ENCODE assay signal across 17 cellular contexts in genomic region chr13:98525452-98525851, GRCh38. TPM values are rescaled to one million over a fixed set of nuclear protein-coding genes. Genes with fewer than 3 reads are reported as not detected.
DNase-seq lines count a peak whose midpoint lies in the region; ATAC-seq and TF ChIP-seq lines count a peak whose summit lies in the region.
"Had no signal": no experiment of that assay in that cellular context is flagged by ENCODE, and none has a peak within 500 bp of the region (broad histone marks: within the 10 kb centered on the region; RNA-seq: fewer than 3 reads in every experiment).

No MANE protein-coding gene starts in this region.

- H3K27me3 ChIP-seq in iPS-15b (ENCODE audit: control insufficient read depth, insufficient read depth, low read length), result no peaks in the 10 kb centered on the region
- no peaks in the 10 kb centered on the region for H3K27me3 ChIP-seq in suprapubic skin

- H3K4me3 Mint-ChIP-seq in activated T-cell treated with anti-CD3 and anti-CD28 coated beads, Interleukin-2, amount 50 U/mL, for 4 hours, result no peak overlapping the region
- H3K4me3 Mint-ChIP-seq: natural killer cell had no signal

- peak; percentile 17 for DNase-seq in activated T-cell treated with anti-CD3 and anti-CD28 coated beads, Interleukin-2, amount 50 U/mL, for 48 hours
- no peak for DNase-seq in activated T-cell treated with anti-CD3 and anti-CD28 coated beads, Interleukin-2, amount 50 U/mL, for 4 hours
- DNase-seq in RWPE1 (ENCODE audit: low spot score), result no peak
- no peak for DNase-seq in suprapubic skin (ENCODE audit: low spot score in 2 of 2)
- DNase-seq in midbrain (lab: John Stamatoyannopoulos, UW), result no peak
- DNase-seq: activated CD4-positive, alpha-beta T cell treated with anti-CD3 and anti-CD28 coated beads, Interleukin-2, amount 50 U/mL, for 4 hours; activated naive CD4-positive, alpha-beta T cell treated with anti-CD3 and anti-CD28 coated beads, Interleukin-2, amount 50 U/mL, for 16 hours; activated T-cell treated with anti-CD3 and anti-CD28 coated beads for 4 hours; DND-41; natural killer cell; NCI-H1092 treated with DMSO at 0.1 percent for 48 hours; NCI-H2081; stimulated activated CD4-positive, alpha-beta T cell treated with anti-CD3 and anti-CD28 coated beads, Interleukin-2, amount 100 ng/mL, for 24 hours had no signal

- TF ChIP-seq CTCF in RWPE1 (conservative IDR thresholded peaks at IDR 0.05; ENCODE audit: low read depth) (no peak), suprapubic skin (IDR thresholded peaks at IDR 0.05) (no peak)

- H3K36me3 ChIP-seq in iPS-15b (ENCODE audit: control insufficient read depth, insufficient read depth, low read length) (peaks cover 7% of the 10 kb centered on the region), suprapubic skin (no peaks in the 10 kb centered on the region)

- TF ChIP-seq EP300 in suprapubic skin (IDR thresholded peaks at IDR 0.05), result no peak

- H3K4me1 ChIP-seq in iPS-15b (ENCODE audit: control insufficient read depth, insufficient read depth, low read length) (peaks cover 28% of the 10 kb centered on the region), suprapubic skin (peaks cover 89% of the 10 kb centered on the region)

- no peaks in the 10 kb centered on the region for H3K9me3 Mint-ChIP-seq in activated T-cell treated with anti-CD3 and anti-CD28 coated beads, Interleukin-2, amount 50 U/mL, for 4 hours
- H3K9me3 Mint-ChIP-seq: natural killer cell had no signal

- H3K9me3 ChIP-seq in iPS-15b (ENCODE audit: control insufficient read depth, insufficient read depth, low read length) (no peaks in the 10 kb centered on the region), suprapubic skin (no peaks in the 10 kb centered on the region)

- peaks cover 9% of the 10 kb centered on the region for H3K36me3 Mint-ChIP-seq in activated T-cell treated with anti-CD3 and anti-CD28 coated beads, Interleukin-2, amount 50 U/mL, for 4 hours (ENCODE audit: insufficient read depth)
- H3K36me3 Mint-ChIP-seq: natural killer cell had no signal

- no peak for ATAC-seq in activated T-cell treated with anti-CD3 and anti-CD28 coated beads, Interleukin-2, amount 50 U/mL, for 4 hours
- ATAC-seq in GM19455 (IDR thresholded peaks at IDR 0.05; ENCODE audit: unreplicated experiment) (no peak), HG02759 (IDR thresholded peaks at IDR 0.05; ENCODE audit: unreplicated experiment) (no peak)
- ATAC-seq: natural killer cell had no signal

- H3K9ac ChIP-seq in iPS-15b (ENCODE audit: low read depth, low read length), result peak overlapping the region; percentile 37

- no peaks in the 10 kb centered on the region for H3K27me3 Mint-ChIP-seq in activated T-cell treated with anti-CD3 and anti-CD28 coated beads, Interleukin-2, amount 50 U/mL, for 4 hours (ENCODE audit: low read depth)
- H3K27me3 Mint-ChIP-seq: progenitor cell of endocrine pancreas had no signal

- 91% methylated on average over 8 of the region's 9 CpGs for WGBS in suprapubic skin

- peak overlapping the region; percentile 15; the same call in 1 of the 2 replicates for H3K27ac ChIP-seq in RWPE1
- H3K27ac ChIP-seq in suprapubic skin, result peak overlapping the region; percentile 12

- no peak for TF ChIP-seq POLR2A in suprapubic skin (IDR thresholded peaks at IDR 0.05)

- POLR2A ChIA-PET in RWPE1 (lab: Yijun Ruan, JAX; ENCODE audit: low non-redundant PET), result no interaction called here

- H3K4me3 ChIP-seq in iPS-15b (ENCODE audit: low read depth, low read length) (no peak overlapping the region), suprapubic skin (no peak overlapping the region)

- peaks cover 94% of the 10 kb centered on the region for H3K4me1 Mint-ChIP-seq in activated T-cell treated with anti-CD3 and anti-CD28 coated beads, Interleukin-2, amount 50 U/mL, for 4 hours (ENCODE audit: low read depth)

- CTCF ChIA-PET in RWPE1 (lab: Yijun Ruan, JAX), result no interaction called here

RNA-seq across cellular contexts. Expression of gene STK24, which starts 51.5 kb away (rescaled TPM):
- total RNA-seq in activated T-cell treated with anti-CD3 and anti-CD28 coated beads, Interleukin-2, amount 50 U/mL, for 4 hours, result 100 to 1,000 TPM; 135 to 152 (median 142) TPM
- 100 to 1,000 TPM; 132 to 200 (median 176) TPM for total RNA-seq in suprapubic skin

Comparison
In these comparisons a context has a peak if more than half of its experiments do, and no peak if none do; other contexts are left out.
1. DNase-seq: peak in activated T-cell treated with anti-CD3 and anti-CD28 coated beads, Interleukin-2, amount 50 U/mL, for 48 hours (2 of 2); none in activated T-cell treated with anti-CD3 and anti-CD28 coated beads, Interleukin-2, amount 50 U/mL, for 4 hours (single experiment), RWPE1 (single experiment), suprapubic skin (0 of 2) and midbrain (single experiment).